1 cellular context compared by ENCODE assay signal in genomic region chr1:2018217-2019161, GRCh38.
TF ChIP-seq lines count a peak whose summit lies in the region.

No MANE protein-coding gene starts in this region.

TF ChIP-seq in HepG2, 621 proteins besides CTCF, POLR2A, EP300 and RAD21:
- TF ChIP-seq ZNF720 (CRISPR knock-in tag; IDR thresholded peaks at IDR 0.05) (no peak), EZH2 (conservative IDR thresholded peaks at IDR 0.05; ENCODE audit: low read depth, low read length) (0 out of 2 replicates have a peak, but pooled peaks have one; percentile 52)
